ENCODE assay signal across 8 cellular contexts in the genomic region with DNA sequence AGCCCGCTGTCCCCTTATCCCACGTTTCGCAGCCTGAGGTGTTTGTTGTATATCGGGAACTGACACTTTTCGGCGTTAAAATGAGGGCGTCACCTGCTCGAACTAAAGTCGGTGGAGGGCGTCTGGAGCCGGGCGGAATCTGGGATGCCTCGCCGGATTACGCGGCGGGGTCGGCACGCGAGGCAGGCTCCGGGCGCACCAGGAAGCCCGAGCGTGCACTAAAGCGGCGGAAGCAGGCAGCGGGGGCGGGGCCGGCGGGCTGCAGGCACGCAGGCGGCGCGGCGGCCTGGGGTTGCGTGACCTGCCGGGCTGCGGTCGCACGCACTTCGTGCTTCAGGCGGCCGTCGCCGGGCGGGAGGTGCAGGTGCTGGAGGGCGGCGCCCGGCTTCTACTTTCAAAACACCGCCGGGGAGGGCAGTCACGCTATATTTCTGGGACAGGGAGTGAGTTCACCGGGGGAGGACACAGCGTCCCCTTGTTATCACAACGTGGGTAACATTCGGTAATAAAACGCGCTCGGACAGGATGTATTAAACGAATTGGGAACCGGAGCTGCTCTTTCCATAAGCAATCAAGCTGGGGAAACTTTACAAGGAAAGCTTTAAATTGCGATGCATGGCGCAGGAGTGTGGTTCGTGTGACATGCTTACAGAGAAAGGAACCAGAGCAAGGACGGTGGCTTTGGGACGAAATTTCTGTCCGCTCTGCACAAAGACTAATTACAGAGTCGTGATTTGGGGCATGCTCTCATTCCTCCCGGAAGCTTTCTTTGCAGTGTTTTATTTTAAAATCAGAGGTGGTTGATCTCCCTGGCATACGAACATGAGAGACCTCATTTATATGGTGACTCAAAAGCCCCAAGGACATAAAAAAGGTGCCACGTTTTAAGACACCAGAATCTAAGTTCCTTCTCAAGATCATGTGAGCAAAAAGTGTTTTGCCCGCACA. TPM values are rescaled to one million over a fixed set of nuclear protein-coding genes. Genes with fewer than 3 reads are reported as not detected.
A peak's percentile ranks its signal among the peaks of the same experiment; 100 is the strongest.
DNase-seq lines count a peak whose midpoint lies in the region; ATAC-seq and TF ChIP-seq lines count a peak whose summit lies in the region.

No MANE protein-coding gene starts in this region.

- H3K27me3 ChIP-seq in HUES64 (ENCODE audit: insufficient read depth, low read length) (peaks cover 72% of the 10 kb centered on the region), neuron (ENCODE audit: insufficient read depth, low read length) (peaks cover 2% of the 10 kb centered on the region), subcutaneous abdominal adipose tissue (ENCODE audit: control insufficient read depth in 5 of 5, insufficient read depth in 4 of 5, low read length in 5 of 5) (no peaks in the 10 kb centered on the region)

- WGBS in HUES64, result 5% methylated on average over 71 of the region's 72 CpGs

- H3K36me3 ChIP-seq in HUES64 (ENCODE audit: insufficient read depth, low read length), result no peaks in the 10 kb centered on the region
- no peaks in the 10 kb centered on the region for H3K36me3 ChIP-seq in neuron (ENCODE audit: insufficient read depth, low read length)
- no peaks in the 10 kb centered on the region for H3K36me3 ChIP-seq in subcutaneous abdominal adipose tissue (ENCODE audit: control insufficient read depth in 5 of 5, insufficient read depth in 5 of 5, low read length in 5 of 5)

- 0 out of 2 replicates have a peak, but pooled peaks have one; percentile 14 for TF ChIP-seq POLR2A in Raji (IDR thresholded peaks at IDR 0.05; ENCODE audit: insufficient read depth, low read depth, low read length)

- peak overlapping the region; percentile 97; the same call in 1 of the 2 replicates for H3K27ac ChIP-seq in HUES64 (ENCODE audit: low read depth, low read length)
- H3K27ac ChIP-seq in subcutaneous abdominal adipose tissue (ENCODE audit: low read depth, low read length), result peak overlapping the region; percentile 54

- H3K4me3 ChIP-seq in HUES64 (ENCODE audit: low read length) (peak overlapping the region; percentile 53), foreskin fibroblast (ENCODE audit: low read depth in 1 of 2, low read length in 2 of 2) (peak overlapping the region; percentile 41 to 57), neuron (ENCODE audit: low read length) (peak overlapping the region; percentile 50), subcutaneous abdominal adipose tissue (ENCODE audit: low read depth in 1 of 5, low read length in 5 of 5) (peak overlapping the region; percentile 60 to 91 (median 85))

- peak overlapping the region; percentile 96 for H2AFZ ChIP-seq in neuron (ENCODE audit: low read depth, low read length)

- TF ChIP-seq CTCF in foreskin fibroblast (IDR thresholded peaks at IDR 0.05; ENCODE audit: low read depth, low read length), result no peak

- H3K9ac ChIP-seq in HUES64 (ENCODE audit: low read depth, low read length) (peak overlapping the region; percentile 31), subcutaneous abdominal adipose tissue (ENCODE audit: low read length in 5 of 5) (peak overlapping the region in 4 of 5 donors; percentile 56 to 85 (median 78))

- peak; percentile 82 for ATAC-seq in GM21515 (IDR thresholded peaks at IDR 0.05; ENCODE audit: unreplicated experiment)

- H3K4me1 ChIP-seq in HUES64 (ENCODE audit: insufficient read depth, low read length) (0 out of 2 replicates have a peak, but pooled peaks cover 3% of the 10 kb centered on the region), neuron (ENCODE audit: insufficient read depth, low read length) (no peaks in the 10 kb centered on the region), subcutaneous abdominal adipose tissue (ENCODE audit: control insufficient read depth in 5 of 5, insufficient read depth in 5 of 5, low read length in 5 of 5) (peaks cover 0 to 24% (median 18%) of the 10 kb centered on the region in 5 donors)

- no peaks in the 10 kb centered on the region for H3K9me3 ChIP-seq in HUES64 (ENCODE audit: insufficient read depth, low read depth, low read length)
- no peaks in the 10 kb centered on the region for H3K9me3 ChIP-seq in neuron (ENCODE audit: low read length)
- H3K9me3 ChIP-seq in subcutaneous abdominal adipose tissue (ENCODE audit: control insufficient read depth in 5 of 5, low read length in 5 of 5), result no peaks in the 10 kb centered on the region

- DNase-seq in DMS53 treated with DMSO at 0.1 percent for 48 hours (lab: John Stamatoyannopoulos, UW; ENCODE audit: unreplicated experiment), result peak; percentile 78
- DNase-seq in activated gamma-delta T cell (lab: John Stamatoyannopoulos, UW), result peak; percentile 75
- peak; percentile 96 to 98 for DNase-seq in foreskin fibroblast

RNA-seq across cellular contexts. Expression of gene LEKR1, which starts 9.1 kb away (rescaled TPM):
- polyA plus RNA-seq in HUES64 (2013, experiment 1 of 2), result 0.25 TPM
- polyA plus RNA-seq in HUES64 (2013, experiment 2 of 2), result not detected

Comparison
In these comparisons a context has a peak if more than half of its experiments do, and no peak if none do; other contexts are left out.
1. Peak in every context shown above with its lines: DNase-seq, ATAC-seq, H3K4me3 ChIP-seq and H3K27ac ChIP-seq.